32 cellular contexts compared by ENCODE assay signal in the genomic region with DNA sequence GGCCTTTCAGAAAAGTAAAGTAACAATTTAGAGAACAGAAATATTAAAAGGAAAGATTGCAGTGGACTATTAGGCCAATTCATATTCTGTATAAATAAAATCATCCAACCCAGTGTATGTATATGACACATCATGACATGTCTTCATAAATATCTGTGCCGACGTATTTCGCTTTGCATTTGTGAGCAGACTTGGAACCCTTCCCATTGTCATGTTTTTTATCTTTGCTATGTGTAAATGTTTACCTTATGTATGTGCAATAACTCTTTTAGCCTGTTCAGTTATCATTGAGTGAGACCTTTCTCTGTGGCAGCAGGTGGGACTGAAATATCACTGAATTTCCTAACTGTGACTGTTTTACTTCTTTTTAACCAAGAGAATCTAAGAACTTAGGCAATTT. TPM values are rescaled to one million over a fixed set of nuclear protein-coding genes. Genes with fewer than 3 reads are reported as not detected.
DNase-seq lines count a peak whose midpoint lies in the region; ATAC-seq and TF ChIP-seq lines count a peak whose summit lies in the region.
"Had no signal": no experiment of that assay in that cellular context is flagged by ENCODE, and none has a peak within 500 bp of the region (broad histone marks: within the 10 kb centered on the region; RNA-seq: fewer than 3 reads in every experiment).

No MANE protein-coding gene starts in this region.

- no peak for TF ChIP-seq CTCF in foreskin keratinocyte (conservative IDR thresholded peaks at IDR 0.05)
- TF ChIP-seq CTCF in ascending aorta (IDR thresholded peaks at IDR 0.05): no peak

- peaks cover 37 to 47% of the 10 kb centered on the region in 2 donors for H3K36me3 ChIP-seq in ascending aorta
- H3K36me3 ChIP-seq: BLaER1, ovary had no signal

- peaks cover 0 to 3% of the 10 kb centered on the region in 2 donors for H3K9me3 ChIP-seq in ascending aorta
- H3K9me3 ChIP-seq: esophagus squamous epithelium had no signal

- H3K4me1 ChIP-seq in foreskin keratinocyte (no peaks in the 10 kb centered on the region), ascending aorta (no peaks in the 10 kb centered on the region)
- H3K4me1 ChIP-seq: BLaER1, esophagus squamous epithelium had no signal

- ATAC-seq in foreskin keratinocyte (peak; percentile 29), GM18498 (IDR thresholded peaks at IDR 0.05; ENCODE audit: unreplicated experiment) (no peak)
- ATAC-seq: activated CD8-positive, alpha-beta memory T cell treated with anti-CD3 and anti-CD28 coated beads, Interleukin-2, amount 10 ng/mL, durations not matched to agents 7 days and 5 days; effector memory CD8-positive, alpha-beta T cell; HepG2; left cardiac atrium; SK-N-SH treated with all-trans-retinoic acid at 6 μM for 48 hours; stimulated activated naive B cell treated with anti-CD40 and anti-IgM and Interleukin-4, amounts not matched to agents 10 μg/mL and 1 μg/mL and 100 μg/mL, for 72 hours had no signal

- H3K27me3 ChIP-seq in foreskin keratinocyte (no peaks in the 10 kb centered on the region), ascending aorta (no peaks in the 10 kb centered on the region)
- H3K27me3 ChIP-seq: BLaER1, esophagus squamous epithelium, ovary had no signal

- H3K4me3 ChIP-seq in ascending aorta: no peak overlapping the region
- H3K4me3 ChIP-seq: BLaER1, esophagus squamous epithelium, ovary had no signal

- DNase-seq in ELR (ENCODE audit: low read depth) (peak; percentile 2), NCI-H1105 treated with DMSO at 0.1 percent for 48 hours (lab: John Stamatoyannopoulos, UW) (peak; percentile 74), RKO (ENCODE audit: low spot score) (peak; percentile 5), foreskin keratinocyte (peak; percentile 31 to 45), ascending aorta (ENCODE audit: low spot score in 2 of 2) (no peak), cardiac septum (ENCODE audit: low spot score) (no peak)
- DNase-seq: activated CD4-positive, alpha-beta T cell treated with anti-CD3 and anti-CD28 coated beads, Interleukin-2, amount 50 U/mL, for 1 hour; activated CD4-positive, CD25-positive, alpha-beta regulatory T cell; activated CD8-positive, alpha-beta memory T cell treated with anti-CD3 and anti-CD28 coated beads, Interleukin-2, amount 10 ng/mL, durations not matched to agents 7 days and 5 days; activated T-cell treated with anti-CD3 and anti-CD28 coated beads, Interleukin-2, amount 50 U/mL, for 48 hours; central memory CD4-positive, alpha-beta T cell; DMS153; effector memory CD8-positive, alpha-beta T cell; esophagus squamous epithelium; GDM1; HCEC 1CT; hippocampal formation; Karpas-422; left cardiac atrium; NCI-H2227 treated with DMSO at 0.1 percent for 48 hours; NCI-H82; ovary; stimulated activated naive B cell treated with anti-CD40 and anti-IgM and Interleukin-4, amounts not matched to agents 10 μg/mL and 1 μg/mL and 100 μg/mL, for 72 hours; substantia nigra; trophoblast cell had no signal

- H3K27ac ChIP-seq in foreskin keratinocyte (no peak overlapping the region), ascending aorta (no peak overlapping the region)
- H3K27ac ChIP-seq: BLaER1, esophagus squamous epithelium, ovary had no signal

- intact Hi-C loops in ascending aorta (cut with DNase I) (no loop called here), cardiac septum (cut with DNase I) (no loop called here)

RNA-seq across cellular contexts. Expression of a gene that starts 58.0 kb away (rescaled TPM):
- not detected in 2 replicates for total RNA-seq in foreskin keratinocyte
- polyA plus RNA-seq in foreskin keratinocyte: not detected in 2 replicates
- total RNA-seq in ascending aorta: not detected
- total RNA-seq in cardiac septum: not detected
- total RNA-seq: activated CD8-positive, alpha-beta memory T cell treated with anti-CD3 and anti-CD28 coated beads, Interleukin-2, amount 10 ng/mL, durations not matched to agents 7 days and 5 days; renal cortical epithelial cell; skeletal muscle tissue had no signal
- polyA plus RNA-seq: neural cell had no signal

Comparison
In these comparisons a context has a peak if more than half of its experiments do, and no peak if none do; other contexts are left out.
1. DNase-seq: peak in ELR (single experiment), NCI-H1105 treated with DMSO at 0.1 percent for 48 hours (single experiment), RKO (single experiment) and foreskin keratinocyte (2 of 2); none in ascending aorta (0 of 2) and cardiac septum (single experiment).